9 cellular contexts compared by ENCODE assay signal in the genomic region with DNA sequence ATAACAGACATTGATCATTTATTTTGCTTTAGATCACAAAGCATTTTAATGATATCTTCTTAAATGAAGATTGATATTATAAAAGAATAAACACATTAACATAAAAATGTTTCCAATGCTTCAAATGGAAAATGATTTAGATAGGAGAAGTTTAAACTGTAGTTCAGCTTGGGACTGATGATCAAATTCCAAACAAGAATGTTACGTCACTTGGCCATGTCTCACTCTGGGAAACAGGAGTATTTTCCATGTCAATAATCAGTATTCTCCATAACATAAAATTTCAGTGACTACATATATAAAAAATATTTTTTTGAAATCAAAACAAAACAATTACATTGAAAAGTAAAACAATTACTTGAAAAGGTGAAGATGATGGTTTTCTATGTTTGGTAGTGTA. TPM values are rescaled to one million over a fixed set of nuclear protein-coding genes. Genes with fewer than 3 reads are reported as not detected.
"Had no signal": no experiment of that assay in that cellular context is flagged by ENCODE, and none has a peak within 500 bp of the region (broad histone marks: within the 10 kb centered on the region; RNA-seq: fewer than 3 reads in every experiment).

No MANE protein-coding gene starts in this region.

- FAIRE-seq: H54, K562 had no signal

- DNase-seq: GOT3, H9, HCEC 1CT, IMR-90, KG1 had no signal

- ATAC-seq: K562 had no signal

- H3K27ac ChIP-seq: HL-60 had no signal

- H3K4me3 ChIP-seq: K562 had no signal

RNA-seq across cellular contexts. Expression of gene SIM1, which starts 52.9 kb away (rescaled TPM):
- total RNA-seq: H9, HT1080, IMR-90, K562 had no signal
- polyA plus RNA-seq: IMR-90, K562 had no signal
